1 cellular context compared by ENCODE assay signal in the genomic region with DNA sequence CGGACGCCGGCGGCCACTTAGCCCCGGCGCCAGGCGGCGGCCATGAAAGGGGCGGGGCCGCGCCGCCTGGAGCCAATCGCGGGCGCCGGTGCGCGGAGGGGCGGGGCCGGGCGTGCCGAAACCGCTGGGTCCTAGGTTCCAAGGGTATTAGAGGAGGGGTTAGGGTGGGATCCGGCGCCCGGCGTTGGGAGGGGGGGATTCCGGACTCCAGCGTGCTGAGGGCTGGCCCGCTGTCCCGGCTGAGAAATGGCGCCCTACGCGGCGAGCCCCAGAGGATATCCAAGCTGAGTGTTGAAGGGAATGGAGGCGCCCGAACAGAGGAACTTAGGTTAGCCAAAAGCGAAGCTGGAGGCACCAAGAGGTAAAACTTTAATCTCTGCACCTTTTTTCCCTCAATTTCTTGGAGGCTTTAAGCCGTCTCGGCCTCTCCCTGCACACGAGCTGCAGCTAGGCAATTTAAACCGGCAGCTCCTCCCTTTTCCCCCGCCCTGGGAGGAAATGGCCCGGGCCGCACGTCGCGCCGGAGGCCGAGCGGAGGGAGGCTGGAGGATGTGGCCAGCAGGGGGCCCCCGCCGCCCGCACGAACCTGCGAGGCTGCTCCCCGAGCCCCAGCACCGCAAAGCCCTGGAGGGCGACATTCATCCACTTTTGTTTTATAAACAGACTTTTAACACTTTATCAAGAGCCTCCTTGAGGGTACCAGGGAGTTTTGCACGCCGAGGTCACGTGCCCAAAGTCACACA.
TF ChIP-seq lines count a peak whose summit lies in the region.

Gene XXYLT1, minus strand, starts transcription at position 44 of the 743 bp plus-strand sequence. CDS start 101 bp downstream, outside the sequence.

TF ChIP-seq in GM12878, 131 proteins besides CTCF, POLR2A, EP300 and RAD21 (continued from another document):
- TF ChIP-seq, protein P1, sequence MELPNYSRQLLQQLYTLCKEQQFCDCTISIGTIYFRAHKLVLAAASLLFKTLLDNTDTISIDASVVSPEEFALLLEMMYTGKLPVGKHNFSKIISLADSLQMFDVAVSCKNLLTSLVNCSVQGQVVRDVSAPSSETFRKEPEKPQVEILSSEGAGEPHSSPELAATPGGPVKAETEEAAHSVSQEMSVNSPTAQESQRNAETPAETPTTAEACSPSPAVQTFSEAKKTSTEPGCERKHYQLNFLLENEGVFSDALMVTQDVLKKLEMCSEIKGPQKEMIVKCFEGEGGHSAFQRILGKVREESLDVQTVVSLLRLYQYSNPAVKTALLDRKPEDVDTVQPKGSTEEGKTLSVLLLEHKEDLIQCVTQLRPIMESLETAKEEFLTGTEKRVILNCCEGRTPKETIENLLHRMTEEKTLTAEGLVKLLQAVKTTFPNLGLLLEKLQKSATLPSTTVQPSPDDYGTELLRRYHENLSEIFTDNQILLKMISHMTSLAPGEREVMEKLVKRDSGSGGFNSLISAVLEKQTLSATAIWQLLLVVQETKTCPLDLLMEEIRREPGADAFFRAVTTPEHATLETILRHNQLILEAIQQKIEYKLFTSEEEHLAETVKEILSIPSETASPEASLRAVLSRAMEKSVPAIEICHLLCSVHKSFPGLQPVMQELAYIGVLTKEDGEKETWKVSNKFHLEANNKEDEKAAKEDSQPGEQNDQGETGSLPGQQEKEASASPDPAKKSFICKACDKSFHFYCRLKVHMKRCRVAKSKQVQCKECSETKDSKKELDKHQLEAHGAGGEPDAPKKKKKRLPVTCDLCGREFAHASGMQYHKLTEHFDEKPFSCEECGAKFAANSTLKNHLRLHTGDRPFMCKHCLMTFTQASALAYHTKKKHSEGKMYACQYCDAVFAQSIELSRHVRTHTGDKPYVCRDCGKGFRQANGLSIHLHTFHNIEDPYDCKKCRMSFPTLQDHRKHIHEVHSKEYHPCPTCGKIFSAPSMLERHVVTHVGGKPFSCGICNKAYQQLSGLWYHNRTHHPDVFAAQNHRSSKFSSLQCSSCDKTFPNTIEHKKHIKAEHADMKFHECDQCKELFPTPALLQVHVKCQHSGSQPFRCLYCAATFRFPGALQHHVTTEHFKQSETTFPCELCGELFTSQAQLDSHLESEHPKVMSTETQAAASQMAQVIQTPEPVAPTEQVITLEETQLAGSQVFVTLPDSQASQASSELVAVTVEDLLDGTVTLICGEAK (IDR thresholded peaks at IDR 0.05; ENCODE audit: borderline replicate concordance), result 0 out of 2 replicates have a peak, but pooled peaks have one; percentile 21
- TF ChIP-seq IKZF2 (IDR thresholded peaks at IDR 0.05), result no peak
- peak; percentile 63 for TF ChIP-seq NR2C1 (IDR thresholded peaks at IDR 0.05)
- TF ChIP-seq, protein P2, sequence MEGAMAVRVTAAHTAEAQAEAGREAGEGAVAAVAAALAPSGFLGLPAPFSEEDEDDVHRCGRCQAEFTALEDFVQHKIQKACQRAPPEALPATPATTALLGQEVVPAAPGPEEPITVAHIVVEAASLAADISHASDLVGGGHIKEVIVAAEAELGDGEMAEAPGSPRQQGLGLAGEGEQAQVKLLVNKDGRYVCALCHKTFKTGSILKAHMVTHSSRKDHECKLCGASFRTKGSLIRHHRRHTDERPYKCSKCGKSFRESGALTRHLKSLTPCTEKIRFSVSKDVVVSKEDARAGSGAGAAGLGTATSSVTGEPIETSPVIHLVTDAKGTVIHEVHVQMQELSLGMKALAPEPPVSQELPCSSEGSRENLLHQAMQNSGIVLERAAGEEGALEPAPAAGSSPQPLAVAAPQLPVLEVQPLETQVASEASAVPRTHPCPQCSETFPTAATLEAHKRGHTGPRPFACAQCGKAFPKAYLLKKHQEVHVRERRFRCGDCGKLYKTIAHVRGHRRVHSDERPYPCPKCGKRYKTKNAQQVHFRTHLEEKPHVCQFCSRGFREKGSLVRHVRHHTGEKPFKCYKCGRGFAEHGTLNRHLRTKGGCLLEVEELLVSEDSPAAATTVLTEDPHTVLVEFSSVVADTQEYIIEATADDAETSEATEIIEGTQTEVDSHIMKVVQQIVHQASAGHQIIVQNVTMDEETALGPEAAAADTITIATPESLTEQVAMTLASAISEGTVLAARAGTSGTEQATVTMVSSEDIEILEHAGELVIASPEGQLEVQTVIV (IDR thresholded peaks at IDR 0.05; ENCODE audit: borderline replicate concordance, partially characterized antibody), result peak; percentile 58
- no peak for TF ChIP-seq FOXK2 (IDR thresholded peaks at IDR 0.05)
- no peak for TF ChIP-seq EED (IDR thresholded peaks at IDR 0.05; ENCODE audit: low read depth)
- TF ChIP-seq RFX5 (IDR thresholded peaks at IDR 0.05; ENCODE audit: low read depth, low read length), result no peak
- no peak for TF ChIP-seq REST (IDR thresholded peaks at IDR 0.05; ENCODE audit: low read depth, low read length)
- TF ChIP-seq KLF5 (IDR thresholded peaks at IDR 0.05; ENCODE audit: partially characterized antibody), result no peak
- 0 out of 2 replicates have a peak, but pooled peaks have one; percentile 11 for TF ChIP-seq CBFB (IDR thresholded peaks at IDR 0.05; ENCODE audit: low read depth)
- TF ChIP-seq PBX3 (IDR thresholded peaks at IDR 0.05; ENCODE audit: insufficient replicate concordance, low read depth, low read length), result no peak
- TF ChIP-seq, protein P3, sequence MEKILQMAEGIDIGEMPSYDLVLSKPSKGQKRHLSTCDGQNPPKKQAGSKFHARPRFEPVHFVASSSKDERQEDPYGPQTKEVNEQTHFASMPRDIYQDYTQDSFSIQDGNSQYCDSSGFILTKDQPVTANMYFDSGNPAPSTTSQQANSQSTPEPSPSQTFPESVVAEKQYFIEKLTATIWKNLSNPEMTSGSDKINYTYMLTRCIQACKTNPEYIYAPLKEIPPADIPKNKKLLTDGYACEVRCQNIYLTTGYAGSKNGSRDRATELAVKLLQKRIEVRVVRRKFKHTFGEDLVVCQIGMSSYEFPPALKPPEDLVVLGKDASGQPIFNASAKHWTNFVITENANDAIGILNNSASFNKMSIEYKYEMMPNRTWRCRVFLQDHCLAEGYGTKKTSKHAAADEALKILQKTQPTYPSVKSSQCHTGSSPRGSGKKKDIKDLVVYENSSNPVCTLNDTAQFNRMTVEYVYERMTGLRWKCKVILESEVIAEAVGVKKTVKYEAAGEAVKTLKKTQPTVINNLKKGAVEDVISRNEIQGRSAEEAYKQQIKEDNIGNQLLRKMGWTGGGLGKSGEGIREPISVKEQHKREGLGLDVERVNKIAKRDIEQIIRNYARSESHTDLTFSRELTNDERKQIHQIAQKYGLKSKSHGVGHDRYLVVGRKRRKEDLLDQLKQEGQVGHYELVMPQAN (conservative IDR thresholded peaks at IDR 0.05), result peak; percentile 9
- peak; percentile 54; the same call in 1 of the 2 replicates for TF ChIP-seq ATF7 (IDR thresholded peaks at IDR 0.05; ENCODE audit: low read depth)
- TF ChIP-seq CREM (IDR thresholded peaks at IDR 0.05; ENCODE audit: low read depth), result peak; percentile 27; the same call in 1 of the 2 replicates
- TF ChIP-seq, protein P4, sequence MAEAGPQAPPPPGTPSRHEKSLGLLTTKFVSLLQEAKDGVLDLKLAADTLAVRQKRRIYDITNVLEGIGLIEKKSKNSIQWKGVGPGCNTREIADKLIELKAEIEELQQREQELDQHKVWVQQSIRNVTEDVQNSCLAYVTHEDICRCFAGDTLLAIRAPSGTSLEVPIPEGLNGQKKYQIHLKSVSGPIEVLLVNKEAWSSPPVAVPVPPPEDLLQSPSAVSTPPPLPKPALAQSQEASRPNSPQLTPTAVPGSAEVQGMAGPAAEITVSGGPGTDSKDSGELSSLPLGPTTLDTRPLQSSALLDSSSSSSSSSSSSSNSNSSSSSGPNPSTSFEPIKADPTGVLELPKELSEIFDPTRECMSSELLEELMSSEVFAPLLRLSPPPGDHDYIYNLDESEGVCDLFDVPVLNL (IDR thresholded peaks at IDR 0.05; ENCODE audit: low read depth, low read length), result no peak
- 0 out of 4 replicates have a peak, but pooled peaks of 1 of the 2 experiments have one; percentile 25 for TF ChIP-seq SRF (IDR thresholded peaks at IDR 0.05; ENCODE audit: low read depth in 2 of 2, low read length in 2 of 2)
- peak; percentile 59; the same call in 1 of the 2 replicates for TF ChIP-seq CREB1 (IDR thresholded peaks at IDR 0.05; ENCODE audit: low read depth)
- TF ChIP-seq JUND (IDR thresholded peaks at IDR 0.05; ENCODE audit: low read depth, low read length), result 0 out of 2 replicates have a peak, but pooled peaks have one; percentile 11
- TF ChIP-seq ASH2L (IDR thresholded peaks at IDR 0.05; ENCODE audit: borderline replicate concordance, low read depth), result peak; percentile 86; the same call in 1 of the 2 replicates
- TF ChIP-seq NFYA (IDR thresholded peaks at IDR 0.05; ENCODE audit: borderline replicate concordance, low read depth, low read length), result no peak
- TF ChIP-seq CHD1 (IDR thresholded peaks at IDR 0.05; ENCODE audit: low read depth, low read length), result 0 out of 2 replicates have a peak, but pooled peaks have one; percentile 66
- TF ChIP-seq NR2C2 (IDR thresholded peaks at IDR 0.05; ENCODE audit: borderline replicate concordance, control insufficient read depth, insufficient read length, low read depth), result no peak
- TF ChIP-seq MXI1 (IDR thresholded peaks at IDR 0.05; ENCODE audit: low read depth, low read length), result peak; percentile 73
- peak; percentile 25 for TF ChIP-seq SIX5 (IDR thresholded peaks at IDR 0.05; ENCODE audit: low read depth, low read length, severe bottlenecking)
- TF ChIP-seq, protein P5, sequence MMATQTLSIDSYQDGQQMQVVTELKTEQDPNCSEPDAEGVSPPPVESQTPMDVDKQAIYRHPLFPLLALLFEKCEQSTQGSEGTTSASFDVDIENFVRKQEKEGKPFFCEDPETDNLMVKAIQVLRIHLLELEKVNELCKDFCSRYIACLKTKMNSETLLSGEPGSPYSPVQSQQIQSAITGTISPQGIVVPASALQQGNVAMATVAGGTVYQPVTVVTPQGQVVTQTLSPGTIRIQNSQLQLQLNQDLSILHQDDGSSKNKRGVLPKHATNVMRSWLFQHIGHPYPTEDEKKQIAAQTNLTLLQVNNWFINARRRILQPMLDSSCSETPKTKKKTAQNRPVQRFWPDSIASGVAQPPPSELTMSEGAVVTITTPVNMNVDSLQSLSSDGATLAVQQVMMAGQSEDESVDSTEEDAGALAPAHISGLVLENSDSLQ (IDR thresholded peaks at IDR 0.05), result no peak
- TF ChIP-seq NFIC (IDR thresholded peaks at IDR 0.05; ENCODE audit: low read depth, low read length), result peak; percentile 27; the same call in 1 of the 2 replicates
- peak; percentile 21; the same call in 1 of the 2 replicates for TF ChIP-seq ZBED1 (IDR thresholded peaks at IDR 0.05; ENCODE audit: borderline replicate concordance)
TF ChIP-seq in GM12878: peak in this region for 50.
